Comparison of ENCODE assay signal across 9 cellular contexts in the genomic region with DNA sequence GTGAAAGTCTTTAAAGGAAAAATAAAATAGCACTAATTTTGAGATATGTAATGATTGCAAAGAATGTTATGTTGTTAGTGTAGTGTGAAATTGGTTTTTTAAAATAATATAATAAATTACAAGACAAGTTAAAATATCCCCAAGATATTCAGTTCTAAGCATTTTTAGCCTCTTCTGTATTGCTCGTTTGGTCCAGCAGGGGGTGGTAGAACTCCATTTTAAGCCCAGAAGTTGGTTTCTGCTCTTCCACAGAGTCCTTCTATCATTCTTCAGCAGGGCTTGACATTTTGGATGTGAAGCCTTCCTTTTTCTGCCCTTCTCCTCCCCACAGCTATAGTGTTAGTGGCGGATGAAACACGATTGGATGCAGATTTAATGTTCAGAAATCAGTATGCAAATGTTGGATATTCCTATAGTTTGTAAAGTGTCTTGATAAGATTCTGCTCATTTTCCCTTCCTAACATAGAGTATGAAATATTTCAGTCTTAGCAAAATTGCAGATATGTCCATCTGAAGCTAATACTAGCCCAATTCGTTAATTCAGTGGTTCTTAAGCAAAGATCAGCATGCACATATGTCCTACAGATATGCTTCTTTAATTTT. TPM values are rescaled to one million over a fixed set of nuclear protein-coding genes. Genes with fewer than 3 reads are reported as not detected.
DNase-seq lines count a peak whose midpoint lies in the region; ATAC-seq lines count a peak whose summit lies in the region.
"Had no signal": no experiment of that assay in that cellular context is flagged by ENCODE, and none has a peak within 500 bp of the region (broad histone marks: within the 10 kb centered on the region; RNA-seq: fewer than 3 reads in every experiment).

No MANE protein-coding gene starts in this region.

- ATAC-seq in activated T-cell treated with anti-CD3 and anti-CD28 coated beads, Interleukin-2, amount 50 U/mL, for 4 hours, result no peak
- ATAC-seq in HG03139 (IDR thresholded peaks at IDR 0.05; ENCODE audit: unreplicated experiment), result no peak
- ATAC-seq: T-cell had no signal

- peak; percentile 36 for DNase-seq in COR-L47 (lab: John Stamatoyannopoulos, UW)
- DNase-seq in H7, result peak; percentile 48
- DNase-seq in NCI-H526 treated with DMSO at 0.1 percent for 48 hours (lab: John Stamatoyannopoulos, UW), result peak; percentile 3
- DNase-seq in activated T-cell treated with anti-CD3 and anti-CD28 coated beads, Interleukin-2, amount 50 U/mL, for 4 hours, result peak; percentile 11
- DNase-seq in glomerular visceral epithelial cell (ENCODE audit: extremely low spot score), result peak; percentile 39
- peak; percentile 91 for DNase-seq in pons (ENCODE audit: low spot score)
- no peak for DNase-seq in GM19238 (ENCODE audit: insufficient read length, low spot score)

- no peak overlapping the region for H3K4me3 ChIP-seq in H7 (ENCODE audit: insufficient read depth, low read depth, low read length)

- H3K36me3 Mint-ChIP-seq in activated T-cell treated with anti-CD3 and anti-CD28 coated beads, Interleukin-2, amount 50 U/mL, for 4 hours (ENCODE audit: insufficient read depth), result no peaks in the 10 kb centered on the region
- H3K36me3 Mint-ChIP-seq: T-cell had no signal

- H3K9me3 Mint-ChIP-seq in activated T-cell treated with anti-CD3 and anti-CD28 coated beads, Interleukin-2, amount 50 U/mL, for 4 hours, result no peaks in the 10 kb centered on the region
- H3K9me3 Mint-ChIP-seq: T-cell had no signal

- H3K27me3 Mint-ChIP-seq in activated T-cell treated with anti-CD3 and anti-CD28 coated beads, Interleukin-2, amount 50 U/mL, for 4 hours (ENCODE audit: low read depth), result peaks cover 40% of the 10 kb centered on the region

- H3K36me3 ChIP-seq in H7 (replicated peaks; ENCODE audit: control insufficient read depth, insufficient read depth, low read length), result no peaks in the 10 kb centered on the region

- peaks cover 10% of the 10 kb centered on the region for H3K4me1 Mint-ChIP-seq in activated T-cell treated with anti-CD3 and anti-CD28 coated beads, Interleukin-2, amount 50 U/mL, for 4 hours (ENCODE audit: low read depth)

- H3K4me3 Mint-ChIP-seq in activated T-cell treated with anti-CD3 and anti-CD28 coated beads, Interleukin-2, amount 50 U/mL, for 4 hours, result no peak overlapping the region

- H3K27me3 ChIP-seq in H7 (ENCODE audit: control insufficient read depth, insufficient read depth, low read length), result peaks cover 30% of the 10 kb centered on the region

RNA-seq across cellular contexts. Expression of gene NCAM2, which starts 1.5 kb away (rescaled TPM):
- 0.30 and 0.48 TPM in 2 replicates for total RNA-seq in H7 (2014; rRNA removed; shearing (Covaris generic))
- not detected for total RNA-seq in activated T-cell treated with anti-CD3 and anti-CD28 coated beads, Interleukin-2, amount 50 U/mL, for 4 hours
